8 cellular contexts compared by ENCODE assay signal in genomic region chr9:109319631-109320233, GRCh38. TPM values are rescaled to one million over a fixed set of nuclear protein-coding genes. Genes with fewer than 3 reads are reported as not detected.
DNase-seq lines count a peak whose midpoint lies in the region; ATAC-seq and TF ChIP-seq lines count a peak whose summit lies in the region.

No MANE protein-coding gene starts in this region.

- H3K4me1 ChIP-seq in right lobe of liver (peaks cover 0 to 32% (median 13%) of the 10 kb centered on the region in 4 donors), upper lobe of right lung (peaks cover 7% of the 10 kb centered on the region)

- H3K36me3 ChIP-seq in right lobe of liver (no peaks in the 10 kb centered on the region), upper lobe of right lung (no peaks in the 10 kb centered on the region)

- DNase-seq in T-helper 1 cell (no peak), astrocyte of the hippocampus (ENCODE audit: low read depth, low spot score) (peak; percentile 28), right lobe of liver (peak; percentile 25 to 64 (median 61)), upper lobe of right lung (peak; percentile 71), NCI-H1436 treated with DMSO at 0.1 percent for 48 hours (lab: John Stamatoyannopoulos, UW) (no peak), hepatic stellate cell (ENCODE audit: low spot score) (no peak)

- H3K27ac ChIP-seq in right lobe of liver: peak overlapping the region in 2 of 3 donors; percentile 88 to 90
- H3K27ac ChIP-seq in upper lobe of right lung: no peak overlapping the region

- intact Hi-C loops in right lobe of liver (cut with DNase I) (loop anchor here (5.0 to 10.0 kb wide), 2 partner anchors 67 to 135 kb away; no protein-coding TSS in a partner anchor), upper lobe of right lung (cut with DNase I) (no loop called here)

- H3K27me3 Mint-ChIP-seq in T-helper 1 cell treated with Interleukin-12 subunit alpha and Interleukin-12 subunit beta and Interleukin-4 antibody, amounts not matched to agents 30 μg/mL and 1 μg/mL, for 36 hours (ENCODE audit: low read depth): peaks cover 63% of the 10 kb centered on the region

- no peaks in the 10 kb centered on the region for H3K36me3 Mint-ChIP-seq in T-helper 1 cell treated with Interleukin-12 subunit alpha and Interleukin-12 subunit beta and Interleukin-4 antibody, amounts not matched to agents 30 μg/mL and 1 μg/mL, for 36 hours (ENCODE audit: low read depth)

- H3K27me3 ChIP-seq in right lobe of liver: no peaks in the 10 kb centered on the region
- peaks cover 16% of the 10 kb centered on the region for H3K27me3 ChIP-seq in upper lobe of right lung

- H3K4me3 Mint-ChIP-seq in T-helper 1 cell treated with Interleukin-12 subunit alpha and Interleukin-12 subunit beta and Interleukin-4 antibody, amounts not matched to agents 30 μg/mL and 1 μg/mL, for 36 hours: peak overlapping the region; percentile 79

- WGBS in right lobe of liver (ENCODE audit: insufficient coverage, low coverage, low lambda C conversion rate, missing lambda C conversion rate): 1% methylated on average over 20 of the region's 39 CpGs

- peak overlapping the region; percentile 18 for H3K27ac Mint-ChIP-seq in T-helper 1 cell treated with Interleukin-12 subunit alpha and Interleukin-12 subunit beta and Interleukin-4 antibody, amounts not matched to agents 30 μg/mL and 1 μg/mL, for 36 hours

- peaks cover 10% of the 10 kb centered on the region for H3K4me1 Mint-ChIP-seq in T-helper 1 cell treated with Interleukin-12 subunit alpha and Interleukin-12 subunit beta and Interleukin-4 antibody, amounts not matched to agents 30 μg/mL and 1 μg/mL, for 36 hours (ENCODE audit: low read depth)

- no peaks in the 10 kb centered on the region for H3K9me3 Mint-ChIP-seq in T-helper 1 cell treated with Interleukin-12 subunit alpha and Interleukin-12 subunit beta and Interleukin-4 antibody, amounts not matched to agents 30 μg/mL and 1 μg/mL, for 36 hours

- no peak for TF ChIP-seq POLR2A in right lobe of liver (IDR thresholded peaks at IDR 0.05)

- TF ChIP-seq CTCF in right lobe of liver (IDR thresholded peaks at IDR 0.05): no peak
- TF ChIP-seq CTCF in upper lobe of right lung (IDR thresholded peaks at IDR 0.05): no peak

- ATAC-seq in HG03520 (IDR thresholded peaks at IDR 0.05; ENCODE audit: unreplicated experiment) (peak; percentile 24), right lobe of liver (peak in 3 of 4 donors; percentile 2 to 7 (median 2)), upper lobe of right lung (no peak)

- H3K4me3 ChIP-seq in right lobe of liver: peak overlapping the region; percentile 52 to 71 (median 65)
- peak overlapping the region; percentile 48 for H3K4me3 ChIP-seq in upper lobe of right lung

- H3K9me3 ChIP-seq in right lobe of liver: no peaks in the 10 kb centered on the region
- no peaks in the 10 kb centered on the region for H3K9me3 ChIP-seq in upper lobe of right lung

RNA-seq across cellular contexts. Expression of gene EPB41L4B, which starts 1.1 kb away (rescaled TPM):
- total RNA-seq in right lobe of liver (10 to 100 TPM; 29.0 to 89.0 (median 32.4) TPM), upper lobe of right lung (10.1 TPM)

Comparison
In these comparisons a context has a peak if more than half of its experiments do, and no peak if none do; other contexts are left out.
1. DNase-seq: peak in astrocyte of the hippocampus (single experiment), right lobe of liver (3 of 3) and upper lobe of right lung (single experiment); none in T-helper 1 cell (0 of 5), NCI-H1436 treated with DMSO at 0.1 percent for 48 hours (single experiment) and hepatic stellate cell (single experiment).